9 cellular contexts compared by ENCODE assay signal in the genomic region with DNA sequence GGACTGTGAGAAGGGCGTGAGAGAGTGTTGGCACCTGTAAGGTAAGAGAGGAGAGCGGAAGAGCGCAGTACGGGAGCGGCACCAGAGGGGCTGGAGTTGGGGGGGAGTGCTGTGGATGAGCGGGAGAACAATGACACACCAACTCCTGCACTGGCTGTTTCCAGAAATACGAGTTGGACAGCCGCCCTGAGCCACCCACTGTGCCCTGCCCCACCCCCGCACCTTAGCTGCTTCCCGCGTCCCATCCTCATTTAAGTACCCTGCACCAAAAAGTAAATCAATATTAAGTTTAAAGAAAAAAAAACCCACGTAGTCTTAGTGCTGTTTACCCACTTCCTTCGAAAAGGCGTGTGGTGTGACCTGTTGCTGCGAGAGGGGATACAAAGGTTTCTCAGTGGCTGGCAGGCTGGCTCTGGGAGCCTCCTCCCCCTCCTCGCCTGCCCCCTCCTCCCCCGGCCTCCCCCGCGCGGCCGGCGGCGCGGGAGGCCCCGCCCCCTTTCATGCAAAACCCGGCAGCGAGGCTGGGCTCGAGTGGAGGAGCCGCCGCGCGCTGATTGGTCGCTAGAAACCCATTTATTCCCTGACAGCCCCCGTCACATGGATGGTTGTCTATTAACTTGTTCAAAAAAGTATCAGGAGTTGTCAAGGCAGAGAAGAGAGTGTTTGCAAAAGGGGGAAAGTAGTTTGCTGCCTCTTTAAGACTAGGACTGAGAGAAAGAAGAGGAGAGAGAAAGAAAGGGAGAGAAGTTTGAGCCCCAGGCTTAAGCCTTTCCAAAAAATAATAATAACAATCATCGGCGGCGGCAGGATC. TPM values are rescaled to one million over a fixed set of nuclear protein-coding genes. Genes with fewer than 3 reads are reported as not detected.
DNase-seq lines count a peak whose midpoint lies in the region; ATAC-seq, FAIRE-seq and TF ChIP-seq lines count a peak whose summit lies in the region.
"Had no signal": no experiment of that assay in that cellular context is flagged by ENCODE, and none has a peak within 500 bp of the region (broad histone marks: within the 10 kb centered on the region; RNA-seq: fewer than 3 reads in every experiment).

Gene SOX2, plus strand, starts transcription at position 601 of the 811 bp plus-strand sequence. CDS start 436 bp downstream, outside the sequence.

- peak; percentile 66 to 89 (median 82) for ATAC-seq in pancreas
- ATAC-seq in GM19397 (IDR thresholded peaks at IDR 0.05; ENCODE audit: unreplicated experiment) = no peak
- ATAC-seq in GM19328 (IDR thresholded peaks at IDR 0.05; ENCODE audit: unreplicated experiment) = no peak

- TF ChIP-seq CTCF in GM20000 (IDR thresholded peaks at IDR 0.05; ENCODE audit: extremely low read depth, missing control alignments) (no peak), pancreas (IDR thresholded peaks at IDR 0.05) (no peak)

- peak; percentile 96 for DNase-seq in Ammon's horn (ENCODE audit: low spot score)
- peak; percentile 80 for DNase-seq in GM20000 (ENCODE audit: low spot score)
- DNase-seq in NCI-H2171 (lab: John Stamatoyannopoulos, UW) = peak; percentile 86
- peak; percentile 77 for DNase-seq in adipocyte (ENCODE audit: low read depth)
- peak; percentile 84 to 97 (median 93) for DNase-seq in head of caudate nucleus
- peak; percentile 49 to 84 (median 65) for DNase-seq in pancreas

- no peak within 1 kb of the TSS for H3K27ac ChIP-seq in pancreas

- H3K36me3 ChIP-seq in adipocyte (ENCODE audit: control insufficient read depth, insufficient read depth, low read length, severe bottlenecking) (no peaks in the 10 kb centered on the region), pancreas (no peaks in the 10 kb centered on the region)

- FAIRE-seq in pancreas (lab: Jason Lieb, UNC) = no peak

- H3K27me3 ChIP-seq in adipocyte (replicated peaks; ENCODE audit: control insufficient read depth, insufficient read depth, low read length) (peaks cover 83% of the 10 kb centered on the region), pancreas (peaks cover 12 to 95% (median 40%) of the 10 kb centered on the region in 4 donors)

- peaks cover 13% of the 10 kb centered on the region for H3K4me1 ChIP-seq in adipocyte (ENCODE audit: control insufficient read depth, insufficient read depth, low read length)
- peaks cover 0 to 4% (median 0%) of the 10 kb centered on the region in 3 donors for H3K4me1 ChIP-seq in pancreas

- 1 to 3% methylated on average over 32 to 37 of the region's 37 CpGs for WGBS in pancreas, 2 donors

- intact Hi-C loops in head of caudate nucleus (cut with DNase I) (loop anchor here (5.0 kb wide), 1 partner anchor 546 kb away; no protein-coding TSS in a partner anchor), pancreas (cut with DNase I) (no loop called here)

- no peak within 1 kb of the TSS for H3K9ac ChIP-seq in adipocyte (ENCODE audit: low read length)

- H3K4me3 ChIP-seq in adipocyte (ENCODE audit: low read length) (peak within 1 kb of the TSS; percentile 72), pancreas (peak within 1 kb of the TSS in 2 of 4 donors; percentile 11 to 29)

- H3K9me3 ChIP-seq in adipocyte (ENCODE audit: control insufficient read depth, low read length) = no peaks in the 10 kb centered on the region
- H3K9me3 ChIP-seq in pancreas = no peaks in the 10 kb centered on the region

RNA-seq across cellular contexts. Expression of gene SOX2, which starts in this region (rescaled TPM):
- total RNA-seq in pancreas = under 1 TPM in 3 of 6 donors, not detected in 3; 0.06 to 0.35 (median 0.09) TPM
- polyA plus RNA-seq in pancreas = under 1 TPM; 0.04 to 0.35 TPM
- total RNA-seq: natural killer cell treated with Interleukin-12 subunit alpha and Interleukin-12 subunit beta and Interleukin-15 and Interleukin-18, amount 100 ng/mL, for 72 hours had no signal

Comparison
In these comparisons a context has a peak if more than half of its experiments do, and no peak if none do; other contexts are left out.
1. Peak in DNase-seq and ATAC-seq in pancreas; RNA of the gene not detected or under 1 TPM.